Comparison of ENCODE assay signal across 7 cellular contexts in genomic region chr3:136900694-136901093, GRCh38. TPM values are rescaled to one million over a fixed set of nuclear protein-coding genes. Genes with fewer than 3 reads are reported as not detected.
DNase-seq lines count a peak whose midpoint lies in the region; ATAC-seq, FAIRE-seq and TF ChIP-seq lines count a peak whose summit lies in the region.
"Not testable (repeated sequence)": the region's sequence is repeated elsewhere in the genome, so short reads cannot be mapped to it uniquely, and the experiment has no call there.

No MANE protein-coding gene starts in this region.

- DNase-seq in CD8-positive, alpha-beta T cell; H54 (ENCODE audit: insufficient read length, low spot score); T-helper 2 cell treated with Interferon-gamma antibody and Interleukin-4, amounts not matched to agents 5 μg/mL and 100 μg/mL, for 36 hours (ENCODE audit: low spot score); activated CD4-positive, alpha-beta memory T cell treated with anti-CD3 and anti-CD28 coated beads for 36 hours; effector memory CD8-positive, alpha-beta T cell; natural killer cell: not testable (repeated sequence)
- peak; percentile 15 for DNase-seq in NB4 (ENCODE audit: low read depth)

- ATAC-seq in CD8-positive, alpha-beta T cell; effector memory CD8-positive, alpha-beta T cell (replicated peaks); natural killer cell: not testable (repeated sequence)

- peaks cover 25% of the 10 kb centered on the region for H3K4me1 ChIP-seq in CD8-positive, alpha-beta T cell (ENCODE audit: insufficient read depth, low read length)

- peak; percentile 83 for FAIRE-seq in H54 (lab: Jason Lieb, UNC)

- not testable (repeated sequence) for H3K36me3 ChIP-seq in CD8-positive, alpha-beta T cell (ENCODE audit: insufficient read depth, low read length)

- H3K27me3 Mint-ChIP-seq in CD8-positive, alpha-beta T cell (ENCODE audit: low read depth); T-helper 2 cell treated with Interferon-gamma antibody and Interleukin-4, amounts not matched to agents 5 μg/mL and 100 μg/mL, for 36 hours (ENCODE audit: low read depth); activated CD4-positive, alpha-beta memory T cell treated with anti-CD3 and anti-CD28 coated beads for 36 hours; effector memory CD8-positive, alpha-beta T cell; natural killer cell (ENCODE audit: low read depth in 2 of 2): not testable (repeated sequence)

- not testable (repeated sequence) for H3K27ac ChIP-seq in CD8-positive, alpha-beta T cell (ENCODE audit: low read depth, low read length)

- H3K9me3 ChIP-seq in CD8-positive, alpha-beta T cell (ENCODE audit: low read length) = not testable (repeated sequence)

- not testable (repeated sequence) for TF ChIP-seq POLR2A in H54 (IDR thresholded peaks at IDR 0.05; ENCODE audit: low read depth, low read length); NB4 (IDR thresholded peaks at IDR 0.05; ENCODE audit: extremely low read depth, insufficient read length)

- H3K4me3 ChIP-seq in CD8-positive, alpha-beta T cell (ENCODE audit: low read depth, low read length); NB4 (ENCODE audit: low read depth, low read length): not testable (repeated sequence)

- POLR2A ChIA-PET in CD8-positive, alpha-beta T cell (lab: Charles Lee) = interaction anchor here (0.8 kb wide), 1 partner anchor 148 kb away, joined by 7 read pairs; the partner anchor contains the start of gene STAG1
- POLR2A ChIA-PET in activated CD4-positive, alpha-beta memory T cell treated with anti-CD3 and anti-CD28 coated beads for 36 hours (lab: Charles Lee) = not testable (repeated sequence)

- not testable (repeated sequence) for TF ChIP-seq CTCF in CD8-positive, alpha-beta T cell (IDR thresholded peaks at IDR 0.05); NB4 (IDR thresholded peaks at IDR 0.05; ENCODE audit: low read depth, low read length); natural killer cell (IDR thresholded peaks at IDR 0.05)

- peaks cover 66% of the 10 kb centered on the region for H3K4me1 Mint-ChIP-seq in CD8-positive, alpha-beta T cell (ENCODE audit: low read depth)
- H3K4me1 Mint-ChIP-seq in T-helper 2 cell treated with Interferon-gamma antibody and Interleukin-4, amounts not matched to agents 5 μg/mL and 100 μg/mL, for 36 hours (ENCODE audit: low read depth) = peaks cover 37% of the 10 kb centered on the region
- H3K4me1 Mint-ChIP-seq in activated CD4-positive, alpha-beta memory T cell treated with anti-CD3 and anti-CD28 coated beads for 36 hours (ENCODE audit: low read depth) = peaks cover 60% of the 10 kb centered on the region
- peaks cover 54 to 65% of the 10 kb centered on the region in 2 donors for H3K4me1 Mint-ChIP-seq in effector memory CD8-positive, alpha-beta T cell (ENCODE audit: low read depth in 2 of 2)
- peaks cover 60 to 71% of the 10 kb centered on the region in 2 donors for H3K4me1 Mint-ChIP-seq in natural killer cell

- H3K4me3 Mint-ChIP-seq in CD8-positive, alpha-beta T cell; T-helper 2 cell treated with Interferon-gamma antibody and Interleukin-4, amounts not matched to agents 5 μg/mL and 100 μg/mL, for 36 hours; activated CD4-positive, alpha-beta memory T cell treated with anti-CD3 and anti-CD28 coated beads for 36 hours: not testable (repeated sequence)
- H3K4me3 Mint-ChIP-seq in effector memory CD8-positive, alpha-beta T cell = peak overlapping the region; percentile 1 to 53
- H3K4me3 Mint-ChIP-seq in natural killer cell = peak overlapping the region; percentile 32

- CTCF ChIA-PET in CD8-positive, alpha-beta T cell (lab: Charles Lee) = interaction anchor here (1.5 kb wide), 1 partner anchor 113 kb away, joined by 3 read pairs; no protein-coding TSS in a partner anchor
- CTCF ChIA-PET in activated CD4-positive, alpha-beta memory T cell treated with anti-CD3 and anti-CD28 coated beads for 36 hours (lab: Charles Lee) = interaction anchor here (1.4 kb wide), 1 partner anchor 39 kb away, joined by 3 read pairs; the partner anchor contains the start of gene NCK1

- H3K27ac Mint-ChIP-seq in CD8-positive, alpha-beta T cell = peak overlapping the region; percentile 78
- H3K27ac Mint-ChIP-seq in T-helper 2 cell treated with Interferon-gamma antibody and Interleukin-4, amounts not matched to agents 5 μg/mL and 100 μg/mL, for 36 hours = peak overlapping the region; percentile 16
- H3K27ac Mint-ChIP-seq in activated CD4-positive, alpha-beta memory T cell treated with anti-CD3 and anti-CD28 coated beads for 36 hours = peak overlapping the region; percentile 13
- H3K27ac Mint-ChIP-seq in effector memory CD8-positive, alpha-beta T cell = peak overlapping the region; percentile 76 to 89
- H3K27ac Mint-ChIP-seq in natural killer cell = peak overlapping the region; percentile 59 to 83

- intact Hi-C loops in CD8-positive, alpha-beta T cell (cut with DNase I, micrococcal nuclease) = loop anchor here in 1 of 2 experiments (2.0 kb wide), 1 partner anchor 14 kb away; no protein-coding TSS in a partner anchor
- intact Hi-C loops in activated CD4-positive, alpha-beta memory T cell treated with anti-CD3 and anti-CD28 coated beads for 36 hours (cut with micrococcal nuclease); natural killer cell (cut with micrococcal nuclease): not testable (repeated sequence)

- H3K27me3 ChIP-seq in CD8-positive, alpha-beta T cell (ENCODE audit: insufficient read depth, low read length) = not testable (repeated sequence)

- H3K36me3 Mint-ChIP-seq in CD8-positive, alpha-beta T cell = peaks cover 55% of the 10 kb centered on the region
- H3K36me3 Mint-ChIP-seq in T-helper 2 cell treated with Interferon-gamma antibody and Interleukin-4, amounts not matched to agents 5 μg/mL and 100 μg/mL, for 36 hours (ENCODE audit: low read depth) = peaks cover 61% of the 10 kb centered on the region
- H3K36me3 Mint-ChIP-seq in activated CD4-positive, alpha-beta memory T cell treated with anti-CD3 and anti-CD28 coated beads for 36 hours = peaks cover 36% of the 10 kb centered on the region
- H3K36me3 Mint-ChIP-seq in effector memory CD8-positive, alpha-beta T cell (ENCODE audit: insufficient read depth) = peaks cover 15% of the 10 kb centered on the region
- H3K36me3 Mint-ChIP-seq in natural killer cell = not testable (repeated sequence)

- H3K9me3 Mint-ChIP-seq in CD8-positive, alpha-beta T cell = peaks cover 14% of the 10 kb centered on the region
- H3K9me3 Mint-ChIP-seq in T-helper 2 cell treated with Interferon-gamma antibody and Interleukin-4, amounts not matched to agents 5 μg/mL and 100 μg/mL, for 36 hours = peaks cover 46% of the 10 kb centered on the region
- H3K9me3 Mint-ChIP-seq in activated CD4-positive, alpha-beta memory T cell treated with anti-CD3 and anti-CD28 coated beads for 36 hours = peaks cover 27% of the 10 kb centered on the region
- H3K9me3 Mint-ChIP-seq in effector memory CD8-positive, alpha-beta T cell = peaks cover 1 to 14% of the 10 kb centered on the region in 2 donors
- not testable (repeated sequence) for H3K9me3 Mint-ChIP-seq in natural killer cell

RNA-seq across cellular contexts. Expression of gene NCK1, which starts 38.7 kb away (rescaled TPM):
- total RNA-seq in CD8-positive, alpha-beta T cell = 10 to 100 TPM; 54.8 to 68.7 TPM
- total RNA-seq in activated CD4-positive, alpha-beta memory T cell treated with anti-CD3 and anti-CD28 coated beads for 36 hours = 10 to 100 TPM; 32.3 to 38.0 TPM
- total RNA-seq in natural killer cell = 10 to 100 TPM; 61.2 to 77.9 (median 69.5) TPM

RNA-seq across cellular contexts. Expression of gene IL20RB, which starts 57.1 kb away (rescaled TPM):
- total RNA-seq in CD8-positive, alpha-beta T cell = 1 to 10 TPM; 1.2 to 1.5 TPM
- under 1 TPM; 0.80 to 0.97 TPM for total RNA-seq in activated CD4-positive, alpha-beta memory T cell treated with anti-CD3 and anti-CD28 coated beads for 36 hours
- 1 to 10 TPM; 1.9 to 3.6 (median 2.8) TPM for total RNA-seq in natural killer cell

Comparison
In these comparisons a context has a peak if more than half of its experiments do, and no peak if none do; other contexts are left out.
1. H3K27ac Mint-ChIP-seq: peak in every context shown above with its lines; median percentile 82 in effector memory CD8-positive, alpha-beta T cell; 78 in CD8-positive, alpha-beta T cell; 71 in natural killer cell; 16 in T-helper 2 cell treated with Interferon-gamma antibody and Interleukin-4, amounts not matched to agents 5 μg/mL and 100 μg/mL, for 36 hours; 13 in activated CD4-positive, alpha-beta memory T cell treated with anti-CD3 and anti-CD28 coated beads for 36 hours.